1 cellular context compared by ENCODE assay signal in genomic region chr21:46294647-46295176, GRCh38.
TF ChIP-seq lines count a peak whose summit lies in the region.

No MANE protein-coding gene starts in this region.

TF ChIP-seq in K562, 482 proteins besides CTCF, POLR2A, EP300 and RAD21 (continued from another document and continues in another):
- TF ChIP-seq MXD1 (CRISPR knock-in tag; IDR thresholded peaks at IDR 0.05; ENCODE audit: borderline replicate concordance, poor library complexity, severe bottlenecking): no peak
- peak; percentile 49; the same call in 1 of the 2 replicates for TF ChIP-seq ATF3 (IDR thresholded peaks at IDR 0.05)
- no peak for TF ChIP-seq ATF3 (CRISPR knock-in tag; conservative IDR thresholded peaks at IDR 0.05)
- no peak for TF ChIP-seq KHSRP (IDR thresholded peaks at IDR 0.05)
- peak in 1 of 2 experiments; percentile 11 for TF ChIP-seq E2F6 (IDR thresholded peaks at IDR 0.05; ENCODE audit: borderline replicate concordance in 1 of 2, extremely low read depth in 1 of 2, insufficient read depth in 1 of 2, insufficient read length in 1 of 2, low read depth in 1 of 2, low read length in 1 of 2, poor library complexity in 1 of 2, severe bottlenecking in 1 of 2)
- no peak for TF ChIP-seq POLR2H (tag; IDR thresholded peaks at IDR 0.05; ENCODE audit: low read depth)
- TF ChIP-seq ZFX (CRISPR knock-in tag; IDR thresholded peaks at IDR 0.05): peak; percentile 64
- TF ChIP-seq ZFP1 (CRISPR knock-in tag; IDR thresholded peaks at IDR 0.05): no peak
- TF ChIP-seq THAP12 (CRISPR knock-in tag; IDR thresholded peaks at IDR 0.05): no peak
- peak; percentile 64; the same call in 1 of the 2 replicates for TF ChIP-seq HDAC2 (IDR thresholded peaks at IDR 0.05)
- no peak for TF ChIP-seq NCOA2 (IDR thresholded peaks at IDR 0.05; ENCODE audit: partially characterized antibody in 2 of 2)
- no peak for TF ChIP-seq PHF21A (IDR thresholded peaks at IDR 0.05; ENCODE audit: borderline replicate concordance, low read depth)
- no peak for TF ChIP-seq GTF3C2 (IDR thresholded peaks at IDR 0.05; ENCODE audit: borderline replicate concordance, extremely low read depth, insufficient read length)
- no peak for TF ChIP-seq GTF2F1 (IDR thresholded peaks at IDR 0.05; ENCODE audit: low read depth, low read length)
- TF ChIP-seq ESRRA (IDR thresholded peaks at IDR 0.05; ENCODE audit: borderline replicate concordance, low read depth): no peak
- TF ChIP-seq ZNF707 (CRISPR knock-in tag; conservative IDR thresholded peaks at IDR 0.05): no peak
- peak; percentile 39; the same call in 1 of the 2 replicates for TF ChIP-seq PBX2 (CRISPR knock-in tag; IDR thresholded peaks at IDR 0.05; ENCODE audit: low read depth)
- 0 out of 2 replicates have a peak, but pooled peaks have one; percentile 21 for TF ChIP-seq PBX2 (tag; conservative IDR thresholded peaks at IDR 0.05; ENCODE audit: low read depth)
- no peak for TF ChIP-seq HMBOX1 (IDR thresholded peaks at IDR 0.05)
- TF ChIP-seq ZNF717 (CRISPR knock-in tag; IDR thresholded peaks at IDR 0.05): no peak
- TF ChIP-seq ZBTB1 (CRISPR knock-in tag; IDR thresholded peaks at IDR 0.05; ENCODE audit: borderline replicate concordance, low read depth): 0 out of 2 replicates have a peak, but pooled peaks have one; percentile 49
- TF ChIP-seq SRSF1 (IDR thresholded peaks at IDR 0.05; ENCODE audit: low read depth, low read length): no peak
- peak; percentile 74; the same call in 1 of the 2 replicates for TF ChIP-seq ZNF592 (IDR thresholded peaks at IDR 0.05)
- no peak for TF ChIP-seq ZNF3 (CRISPR knock-in tag; IDR thresholded peaks at IDR 0.05)
- TF ChIP-seq ZMIZ1 (IDR thresholded peaks at IDR 0.05; ENCODE audit: low read depth in 2 of 2, low read length in 2 of 2): no peak
- TF ChIP-seq RUNX1 (IDR thresholded peaks at IDR 0.05; ENCODE audit: low read depth): no peak
- no peak for TF ChIP-seq SAFB2 (IDR thresholded peaks at IDR 0.05; ENCODE audit: borderline replicate concordance, low read depth, low read length, severe bottlenecking)
- TF ChIP-seq POLR2B (IDR thresholded peaks at IDR 0.05; ENCODE audit: low read depth, partially characterized antibody): no peak
- no peak for TF ChIP-seq RFX1 (IDR thresholded peaks at IDR 0.05)
- no peak for TF ChIP-seq MAFK (IDR thresholded peaks at IDR 0.05; ENCODE audit: low read length)
- TF ChIP-seq TFE3 (CRISPR knock-in tag; IDR thresholded peaks at IDR 0.05): no peak
- TF ChIP-seq KLF1 (tag; IDR thresholded peaks at IDR 0.05): no peak
- TF ChIP-seq SMAD1 (IDR thresholded peaks at IDR 0.05; ENCODE audit: low read depth, low read length, partially characterized antibody): no peak
- TF ChIP-seq MCM7 (IDR thresholded peaks at IDR 0.05): no peak
- TF ChIP-seq NR1H2 (CRISPR knock-in tag; IDR thresholded peaks at IDR 0.05): no peak
- TF ChIP-seq BDP1 (IDR thresholded peaks at IDR 0.05; ENCODE audit: insufficient read depth, insufficient read length): no peak
- TF ChIP-seq CSDE1 (IDR thresholded peaks at IDR 0.05): no peak
